23 cellular contexts compared by ENCODE assay signal in the genomic region with DNA sequence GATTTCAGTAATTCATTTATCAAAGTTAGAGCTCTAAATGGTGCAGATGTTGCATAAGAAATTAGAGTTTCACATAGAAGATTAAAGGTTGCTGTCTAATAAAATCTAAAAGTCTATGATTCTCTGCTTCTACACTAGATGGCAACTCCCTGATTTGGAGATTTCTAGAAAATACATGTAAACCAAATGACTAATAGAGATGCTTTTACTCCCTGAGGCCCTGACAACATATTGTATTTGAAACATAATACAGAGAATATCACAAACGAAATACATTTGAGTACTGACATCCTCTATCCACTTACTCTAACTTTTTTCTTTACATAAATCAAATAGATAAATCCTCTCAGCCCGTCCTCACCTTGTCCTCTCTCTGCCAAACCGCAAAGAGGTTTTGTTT.
"Had no signal": no experiment of that assay in that cellular context is flagged by ENCODE, and none has a peak within 500 bp of the region (broad histone marks: within the 10 kb centered on the region; RNA-seq: fewer than 3 reads in every experiment).

No MANE protein-coding gene starts in this region.

- H3K36me3 ChIP-seq: MG63, SJSA1 had no signal

- H3K9me3 ChIP-seq: MG63, SJSA1 had no signal

- FAIRE-seq: RCC 7860 had no signal

- H3K4me3 ChIP-seq: MG63, SJSA1, SK-N-MC had no signal

- DNase-seq: KBM-7, MG63, NCI-H1092, NCI-H1105 treated with DMSO at 0.1 percent for 48 hours, NCI-H1417 treated with DMSO at 0.1 percent for 48 hours, NCI-H146, NCI-H1694 treated with DMSO at 0.1 percent for 48 hours, NCI-H1930, NCI-H2081, NCI-H2107, NCI-H2171, NCI-H226, NCI-H446, NCI-H510A, NCI-H524 treated with DMSO at 0.1 percent for 48 hours, NCI-H69, NCI-H774, Right ventricle myocardium superior, RPMI8226, SIG-M5 had no signal

- H3K27ac ChIP-seq: SJSA1, SK-N-MC had no signal
